In the genomic region with DNA sequence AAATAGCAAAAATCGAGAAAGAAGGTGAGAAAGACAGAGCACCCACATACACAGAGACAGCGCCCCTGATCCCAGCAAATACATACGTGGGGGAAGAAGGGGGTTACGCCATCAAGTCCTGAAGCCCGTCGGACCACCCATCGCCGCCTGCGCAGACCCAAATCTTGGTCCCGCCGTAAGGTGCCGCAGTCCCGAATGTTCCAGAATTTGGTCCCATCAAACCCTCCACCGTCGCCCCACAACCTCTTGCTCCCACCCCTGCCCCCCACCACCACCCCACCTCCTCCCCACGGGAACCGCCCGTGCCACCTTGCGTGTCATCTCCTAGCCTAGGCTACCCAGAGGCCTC, we compare ENCODE assay signal across 9 cellular contexts.
DNase-seq lines count a peak whose midpoint lies in the region; ATAC-seq and TF ChIP-seq lines count a peak whose summit lies in the region.
"Had no signal": no experiment of that assay in that cellular context is flagged by ENCODE, and none has a peak within 500 bp of the region (broad histone marks: within the 10 kb centered on the region; RNA-seq: fewer than 3 reads in every experiment).

No MANE protein-coding gene starts in this region.

- no peak for TF ChIP-seq CTCF in mammary epithelial cell (conservative IDR thresholded peaks at IDR 0.05 in 1 of 2, IDR thresholded peaks at IDR 0.05 in 1 of 2; ENCODE audit: extremely low read depth in 1 of 2, insufficient read depth in 1 of 2, low read depth in 1 of 2, low read length in 2 of 2)
- no peak for TF ChIP-seq CTCF in tibial nerve (IDR thresholded peaks at IDR 0.05)

- H3K9me3 ChIP-seq in mammary epithelial cell (replicated peaks; ENCODE audit: insufficient read depth, low read length), result no peaks in the 10 kb centered on the region
- no peaks in the 10 kb centered on the region for H3K9me3 ChIP-seq in tibial nerve

- H3K4me3 Mint-ChIP-seq in activated CD4-positive, alpha-beta T cell treated with anti-CD3 and anti-CD28 coated beads for 36 hours, result peak overlapping the region; percentile 85
- peak overlapping the region; percentile 95 for H3K4me3 Mint-ChIP-seq in memory B cell

- POLR2A ChIA-PET in activated CD4-positive, alpha-beta T cell treated with anti-CD3 and anti-CD28 coated beads for 36 hours (lab: Charles Lee), result interaction anchor here (0.6 to 2.7 kb wide), 7 partner anchors 9 to 202 kb away, joined by 3 to 19 read pairs (median 4); no protein-coding TSS in a partner anchor

- no peak for TF ChIP-seq EP300 in tibial nerve (IDR thresholded peaks at IDR 0.05)

- in situ Hi-C loops in mammary epithelial cell (cut with MboI; ENCODE audit: low sequenced_read_pairs in 2 of 2), result loop anchor here in 1 of 2 donors (10.0 kb wide), 1 partner anchor 141 kb away; no protein-coding TSS in a partner anchor

- CTCF ChIA-PET in activated CD4-positive, alpha-beta T cell treated with anti-CD3 and anti-CD28 coated beads for 36 hours (lab: Charles Lee), result interaction anchor here (0.7 to 11.2 kb wide), 15 partner anchors 9 to 965 kb away, joined by 3 to 297 read pairs (median 4); no protein-coding TSS in a partner anchor
- CTCF ChIA-PET in mammary epithelial cell (lab: Charles Lee; ENCODE audit: low non-redundant PET), result interaction anchor here (1.4 kb wide), 1 partner anchor 26 kb away, joined by 29 read pairs; no protein-coding TSS in a partner anchor

- WGBS in mammary epithelial cell (ENCODE audit: low coverage, missing lambda C conversion rate), result 0% methylated on average over 1 of the region's 19 CpGs
- 45 to 58% methylated on average over 19 of the region's 19 CpGs for WGBS in tibial nerve, 2 donors

- TF ChIP-seq POLR2A in tibial nerve (IDR thresholded peaks at IDR 0.05), result no peak

- no TSS peak for BruUV-seq in mammary epithelial cell (replicated peaks; lab: Mats Ljungman, UMichigan)

- intact Hi-C loops in activated CD4-positive, alpha-beta T cell treated with anti-CD3 and anti-CD28 coated beads for 36 hours (cut with DNase I, micrococcal nuclease), result loop anchor here (1.0 to 10.0 kb wide), 6 partner anchors 26 to 1931 kb away; partner anchors contain the start of gene TRAF3IP3 (in 2 of the 2)
- intact Hi-C loops in mammary epithelial cell (cut with micrococcal nuclease), result no loop called here

- no peaks in the 10 kb centered on the region for H3K9me3 Mint-ChIP-seq in activated CD4-positive, alpha-beta T cell treated with anti-CD3 and anti-CD28 coated beads for 36 hours (ENCODE audit: low read depth)
- peaks cover 2% of the 10 kb centered on the region for H3K9me3 Mint-ChIP-seq in memory B cell

- peaks cover 37% of the 10 kb centered on the region for H3K36me3 Mint-ChIP-seq in activated CD4-positive, alpha-beta T cell treated with anti-CD3 and anti-CD28 coated beads for 36 hours (ENCODE audit: low read depth)
- H3K36me3 Mint-ChIP-seq in memory B cell, result peaks cover 20% of the 10 kb centered on the region

- no peak for ATAC-seq in activated CD4-positive, alpha-beta T cell treated with anti-CD3 and anti-CD28 coated beads for 36 hours
- no peak for ATAC-seq in memory B cell (ENCODE audit: low read depth)

- H3K4me3 ChIP-seq in mammary epithelial cell (replicated peaks in 1 of 3; ENCODE audit: insufficient read depth in 1 of 3, low read depth in 2 of 3, low read length in 3 of 3), result peak overlapping the region in 1 of 3 experiments; percentile 26
- peak overlapping the region; percentile 58 to 86 (median 71) for H3K4me3 ChIP-seq in tibial nerve
- H3K4me3 ChIP-seq: smooth muscle cell had no signal

- H3K27ac Mint-ChIP-seq in activated CD4-positive, alpha-beta T cell treated with anti-CD3 and anti-CD28 coated beads for 36 hours, result peak overlapping the region; percentile 94
- peak overlapping the region; percentile 99 for H3K27ac Mint-ChIP-seq in memory B cell

- peaks cover 22% of the 10 kb centered on the region for H3K4me1 ChIP-seq in mammary epithelial cell (ENCODE audit: insufficient read depth, low read length)
- H3K4me1 ChIP-seq in tibial nerve, result peaks cover 0 to 84% (median 72%) of the 10 kb centered on the region in 4 donors

- peak overlapping the region; percentile 56 for H3K4me2 ChIP-seq in mammary epithelial cell (ENCODE audit: insufficient read depth, low read depth, low read length)

- peaks cover 89% of the 10 kb centered on the region for H3K4me1 Mint-ChIP-seq in activated CD4-positive, alpha-beta T cell treated with anti-CD3 and anti-CD28 coated beads for 36 hours
- peaks cover 45% of the 10 kb centered on the region for H3K4me1 Mint-ChIP-seq in memory B cell

- H2AFZ ChIP-seq in mammary epithelial cell (ENCODE audit: low read depth, low read length), result no peak overlapping the region

- peaks cover 7% of the 10 kb centered on the region for H3K36me3 ChIP-seq in mammary epithelial cell (ENCODE audit: insufficient read depth, low read length)
- peaks cover 0 to 9% (median 0%) of the 10 kb centered on the region in 3 donors for H3K36me3 ChIP-seq in tibial nerve

- no peaks in the 10 kb centered on the region for H3K27me3 Mint-ChIP-seq in activated CD4-positive, alpha-beta T cell treated with anti-CD3 and anti-CD28 coated beads for 36 hours
- no peaks in the 10 kb centered on the region for H3K27me3 Mint-ChIP-seq in memory B cell

- H3K27ac ChIP-seq in mammary epithelial cell (ENCODE audit: insufficient read depth, low read depth, low read length) (peak overlapping the region; percentile 50), tibial nerve (peak overlapping the region; percentile 97 to 99 (median 98))

- H3K9ac ChIP-seq in mammary epithelial cell (ENCODE audit: insufficient read depth, low read length), result no peak overlapping the region

- dilution Hi-C loops in mammary epithelial cell (cut with HindIII; ENCODE audit: low sequenced_read_pairs), result loop anchor here (5.0 kb wide), 1 partner anchor 49 kb away; no protein-coding TSS in a partner anchor

- H3K79me2 ChIP-seq in mammary epithelial cell (ENCODE audit: insufficient read depth, low read length), result peaks cover 91% of the 10 kb centered on the region

- H3K27me3 ChIP-seq in mammary epithelial cell (ENCODE audit: insufficient read depth, low read length) (no peaks in the 10 kb centered on the region), tibial nerve (no peaks in the 10 kb centered on the region)

- DNase-seq in activated CD4-positive, alpha-beta T cell treated with anti-CD3 and anti-CD28 coated beads for 36 hours, result no peak
- no peak for DNase-seq in activated CD4-positive, alpha-beta T cell treated with anti-CD3 and anti-CD28 coated beads, Interleukin-2, amount 50 U/mL, for 4 hours
- DNase-seq in mammary epithelial cell, result no peak
- DNase-seq in memory B cell (ENCODE audit: low spot score in 2 of 2), result no peak
- no peak for DNase-seq in tibial nerve (ENCODE audit: low spot score in 2 of 2)
- no peak for DNase-seq in UCSD-AML1 (lab: John Stamatoyannopoulos, UW; ENCODE audit: unreplicated experiment)
- no peak for DNase-seq in NCI-H345 (lab: John Stamatoyannopoulos, UW)
- DNase-seq in NCI-H2029 treated with DMSO at 0.1 percent for 48 hours (lab: John Stamatoyannopoulos, UW), result no peak

- H4K20me1 ChIP-seq in mammary epithelial cell (ENCODE audit: insufficient read depth, low read length), result no peaks in the 10 kb centered on the region
